ENCODE assay signal across 8 cellular contexts in the genomic region with DNA sequence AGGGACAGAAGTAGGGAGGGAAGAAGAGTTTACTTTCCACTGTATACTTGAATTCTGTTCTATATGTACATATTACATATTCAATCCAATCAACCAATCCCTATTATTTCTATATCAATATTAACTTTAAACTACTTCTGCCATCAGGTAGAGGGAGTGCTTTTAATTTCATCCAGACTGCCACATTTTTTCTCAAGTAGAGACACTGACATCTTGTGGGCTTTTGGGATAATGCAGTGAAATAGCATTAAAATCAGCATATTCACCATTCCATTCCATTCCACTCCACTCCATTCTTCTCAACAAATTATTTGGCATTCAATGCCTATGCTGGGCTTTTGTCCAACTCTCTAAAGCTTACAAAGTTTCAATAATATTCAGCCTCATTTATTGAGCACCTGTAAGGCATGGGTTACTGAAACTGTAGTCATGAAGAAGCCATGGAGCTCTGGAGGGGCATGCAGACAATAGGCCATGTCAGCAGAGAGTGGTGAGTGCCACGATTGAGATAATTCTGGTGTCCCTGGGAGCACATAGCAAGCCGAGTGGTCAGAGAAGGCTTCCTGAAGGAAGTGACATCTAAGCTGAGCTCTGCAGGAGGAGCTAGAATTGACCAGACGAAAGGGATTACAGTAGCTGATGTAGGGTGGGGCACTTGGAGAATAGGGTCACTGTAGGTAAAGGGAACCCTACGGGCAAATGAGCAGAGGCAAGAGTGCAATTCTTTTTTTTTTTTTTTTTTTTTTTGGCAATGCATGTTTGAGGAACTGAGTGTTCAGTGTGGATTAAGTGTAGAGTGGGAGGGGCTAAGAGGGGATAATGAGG. TPM values are rescaled to one million over a fixed set of nuclear protein-coding genes. Genes with fewer than 3 reads are reported as not detected.
A peak's percentile ranks its signal among the peaks of the same experiment; 100 is the strongest.
DNase-seq lines count a peak whose midpoint lies in the region; ATAC-seq, FAIRE-seq and TF ChIP-seq lines count a peak whose summit lies in the region.

No MANE protein-coding gene starts in this region.

- peak; percentile 63 for TF ChIP-seq RAD21 in GM12878 (IDR thresholded peaks at IDR 0.05; ENCODE audit: insufficient read depth, low read depth, low read length)

- no peak overlapping the region for H3K4me3 ChIP-seq in CD8-positive, alpha-beta T cell (ENCODE audit: low read depth, low read length)
- H3K4me3 ChIP-seq in GM12878 (no peak overlapping the region), tibial artery (no peak overlapping the region)

- H3K27ac ChIP-seq in CD8-positive, alpha-beta T cell (ENCODE audit: low read depth, low read length): no peak overlapping the region
- H3K27ac ChIP-seq in GM12878 (ENCODE audit: control insufficient read depth, insufficient read depth) (no peak overlapping the region), tibial artery (no peak overlapping the region)

- BruUV-seq in GM12878 (replicated peaks; lab: Mats Ljungman, UMichigan): no TSS peak

- no peaks in the 10 kb centered on the region for H3K9me3 ChIP-seq in CD8-positive, alpha-beta T cell (ENCODE audit: low read length)
- H3K9me3 ChIP-seq in GM12878 (replicated peaks; ENCODE audit: control insufficient read depth, insufficient read depth, low read length) (no peaks in the 10 kb centered on the region), tibial artery (no peaks in the 10 kb centered on the region)

- no peaks in the 10 kb centered on the region; the same call in 1 of the 2 replicates for H4K20me1 ChIP-seq in GM12878 (ENCODE audit: control insufficient read depth, insufficient read depth)

- in situ Hi-C loops in GM12878 (cut with MboI): no loop called here

- H3K9me3 Mint-ChIP-seq in CD8-positive, alpha-beta T cell: no peaks in the 10 kb centered on the region

- no peak for TF ChIP-seq POLR2A in GM12878 (IDR thresholded peaks at IDR 0.05; ENCODE audit: low read depth, low read length)

- no peaks in the 10 kb centered on the region for H3K36me3 Mint-ChIP-seq in CD8-positive, alpha-beta T cell

- no peaks in the 10 kb centered on the region for H3K4me1 ChIP-seq in CD8-positive, alpha-beta T cell (ENCODE audit: insufficient read depth, low read length)
- H3K4me1 ChIP-seq in GM12878 (ENCODE audit: control insufficient read depth, insufficient read depth, low read length) (no peaks in the 10 kb centered on the region), tibial artery (no peaks in the 10 kb centered on the region)

- CTCF ChIA-PET in CD8-positive, alpha-beta T cell (lab: Charles Lee): interaction anchor here (0.7 to 1.9 kb wide), 9 partner anchors 9 to 122 kb away, joined by 3 to 12 read pairs (median 4); no protein-coding TSS in a partner anchor
- CTCF ChIA-PET in GM12878 (lab: Yijun Ruan, JAX): interaction anchor here (0.7 to 9.0 kb wide), 20 partner anchors 9 to 468 kb away, joined by 3 to 119 read pairs (median 4); partner anchors contain the start of gene CLPB

- WGBS in GM12878 (ENCODE audit: insufficient coverage, insufficient replicate concordance, low lambda C conversion rate, missing lambda C conversion rate): 16% methylated on average over 4 of the region's 4 CpGs

- no peaks in the 10 kb centered on the region for H3K27me3 ChIP-seq in CD8-positive, alpha-beta T cell (ENCODE audit: insufficient read depth, low read length)
- H3K27me3 ChIP-seq in GM12878 (replicated peaks in 1 of 2; ENCODE audit: control insufficient read depth in 2 of 2, insufficient read depth in 2 of 2, low read length in 1 of 2): no peaks in the 10 kb centered on the region; a peak in 1 of 4 replicates
- H3K27me3 ChIP-seq in tibial artery: peaks cover 0 to 2% of the 10 kb centered on the region in 2 donors

- POLR2A ChIA-PET in CD8-positive, alpha-beta T cell (lab: Charles Lee): no interaction called here
- POLR2A ChIA-PET in GM12878 (lab: Charles Lee): no interaction called here

- no peaks in the 10 kb centered on the region for H3K36me3 ChIP-seq in CD8-positive, alpha-beta T cell (ENCODE audit: insufficient read depth, low read length)
- H3K36me3 ChIP-seq in GM12878 (ENCODE audit: control insufficient read depth in 2 of 2, insufficient read depth in 2 of 2, low read length in 1 of 2) (no peaks in the 10 kb centered on the region), tibial artery (no peaks in the 10 kb centered on the region)

- H3K4me3 Mint-ChIP-seq in CD8-positive, alpha-beta T cell: no peak overlapping the region

- peak; percentile 88 for ATAC-seq in CD8-positive, alpha-beta T cell
- peak; percentile 77 for ATAC-seq in GM12878

- no peak overlapping the region for H3K4me2 ChIP-seq in GM12878 (ENCODE audit: control insufficient read depth, insufficient read depth)

- peaks cover 13% of the 10 kb centered on the region for H3K27me3 Mint-ChIP-seq in CD8-positive, alpha-beta T cell (ENCODE audit: low read depth)

- H3K4me1 Mint-ChIP-seq in CD8-positive, alpha-beta T cell (ENCODE audit: low read depth): no peaks in the 10 kb centered on the region

- H2AFZ ChIP-seq in GM12878 (ENCODE audit: control insufficient read depth, low read depth, low read length): no peak overlapping the region

- H3K79me2 ChIP-seq in GM12878 (ENCODE audit: control insufficient read depth, insufficient read depth, low read length): no peaks in the 10 kb centered on the region

- no peak for TF ChIP-seq EP300 in GM12878 (IDR thresholded peaks at IDR 0.05; ENCODE audit: borderline replicate concordance in 1 of 2, control insufficient read depth in 1 of 2, low read depth in 2 of 2, low read length in 2 of 2)

- RAD21 ChIA-PET in GM12878 (lab: Charles Lee; ENCODE audit: unreplicated experiment): interaction anchor here (0.7 to 2.6 kb wide), 5 partner anchors 16 to 1688 kb away, joined by 3 to 12 read pairs (median 3); no protein-coding TSS in a partner anchor

- TF ChIP-seq CTCF in CD8-positive, alpha-beta T cell (IDR thresholded peaks at IDR 0.05): peak; percentile 68
- peak; percentile 61 to 84 (median 75) for TF ChIP-seq CTCF in GM12878 (IDR thresholded peaks at IDR 0.05 in 2 of 3, conservative IDR thresholded peaks at IDR 0.05 in 1 of 3; ENCODE audit: control insufficient read depth in 2 of 3, extremely low read depth in 1 of 3, insufficient read depth in 1 of 3, low read depth in 3 of 3, low read length in 3 of 3)
- TF ChIP-seq CTCF in tibial artery (IDR thresholded peaks at IDR 0.05): peak; percentile 73 to 76

- no peak overlapping the region for H3K9ac ChIP-seq in GM12878 (ENCODE audit: control insufficient read depth, insufficient read depth, low read length)

- no peak for DNase-seq in CD8-positive, alpha-beta T cell
- DNase-seq in HCEC 1CT (peak; percentile 69), NCI-H526 treated with DMSO at 0.1 percent for 48 hours (lab: John Stamatoyannopoulos, UW) (peak; percentile 61), GM12878 (ENCODE audit: low read depth, low spot score) (no peak), tibial artery (no peak), cortex of kidney (lab: John Stamatoyannopoulos, UW) (no peak)
- no peak for DNase-seq in activated CD8-positive, alpha-beta memory T cell treated with anti-CD3 and anti-CD28 coated beads, Interleukin-2, amount 50 U/mL, for 48 hours

- SMC1A ChIA-PET in GM12878 (lab: Charles Lee; ENCODE audit: uncharacterized antibody, unreplicated experiment): interaction anchor here (0.6 to 2.1 kb wide), 5 partner anchors 8 to 470 kb away, joined by 3 to 13 read pairs (median 3); partner anchors contain the start of gene CLPB

- intact Hi-C loops in CD8-positive, alpha-beta T cell (cut with DNase I, micrococcal nuclease): loop anchor here in 1 of 2 experiments (5.0 kb wide), 1 partner anchor 470 kb away; no protein-coding TSS in a partner anchor
- intact Hi-C loops in GM12878 (cut with micrococcal nuclease; ENCODE audit: unreplicated experiment) (no loop called here), tibial artery (cut with DNase I; ENCODE audit: low total_unique reads) (no loop called here)

- peak; percentile 18 for FAIRE-seq in GM12878 (lab: Jason Lieb, UNC)
- FAIRE-seq in islet of Langerhans (lab: Jason Lieb, UNC): peak; percentile 84

- H3K27ac Mint-ChIP-seq in CD8-positive, alpha-beta T cell: no peak overlapping the region

TF ChIP-seq in GM12878, 131 proteins besides CTCF, POLR2A, EP300 and RAD21 (continues in another document):
- TF ChIP-seq EGR1 (IDR thresholded peaks at IDR 0.05; ENCODE audit: borderline replicate concordance in 1 of 2, low read depth in 2 of 2, low read length in 2 of 2) (no peak), PKNOX1 (IDR thresholded peaks at IDR 0.05) (no peak), SMC3 (IDR thresholded peaks at IDR 0.05; ENCODE audit: borderline replicate concordance, low read length) (peak; percentile 41; the same call in 1 of the 2 replicates)

RNA-seq across cellular contexts. Expression of gene CLPB, which starts 12.8 kb away (rescaled TPM):
- total RNA-seq in CD8-positive, alpha-beta T cell: 1 to 10 TPM; 7.4 to 9.6 TPM
- total RNA-seq in GM12878 (2013; cell fraction: nucleolus; rRNA removed): 37.7 and 41.8 TPM in 2 replicates
- total RNA-seq in GM12878 (2014; rRNA removed) (34.0 and 35.8 TPM in 2 replicates), GM12878 (2014; rRNA removed; fragmentation: Illumina TruSeq; extraction: Trizol) (22.2 and 23.2 TPM in 2 replicates), GM12878 (2021) (38.4 and 39.3 TPM in 2 replicates)
- polyA plus RNA-seq in GM12878 (2011; ENCODE audit: low read depth): 10.4 TPM
- polyA plus RNA-seq in GM12878 (2011; rRNA removed) (29.7 and 45.5 TPM in 2 replicates), GM12878 (2014; fragmentation: Illumina TruSeq; extraction: Trizol) (20.2 and 23.6 TPM in 2 replicates), GM12878 (2014; fragmentation: Nextera tagmentation; extraction: Ambion mirVana) (10 to 100 TPM in 1 of 2 experiments, 1 to 10 TPM in 1; 8.0 to 12.4 TPM), GM12878 (2014; rRNA removed) (21.7 and 24.4 TPM in 2 replicates), GM12878 (2016; fragmentation: Nextera tagmentation; extraction: Ambion mirVana) (10 to 100 TPM; 25.4 to 31.3 TPM)
- 35.7 and 38.5 TPM in 2 replicates for polyA plus RNA-seq in GM12878 (2011; cell fraction: cytosol; rRNA removed)
- polyA plus RNA-seq in GM12878 (2011; cell fraction: nucleus; rRNA removed): 91.3 and 99.7 TPM in 2 replicates
- polyA plus RNA-seq in GM12878 (2012): 16.7 and 18.1 TPM in 2 replicates
- polyA minus RNA-seq in GM12878 (2011; rRNA and poly(A)+ RNA removed): 61.4 and 89.8 TPM in 2 replicates
- polyA minus RNA-seq in GM12878 (2011; cell fraction: cytosol; rRNA and poly(A)+ RNA removed): 19.3 and 19.4 TPM in 2 replicates
- polyA minus RNA-seq in GM12878 (2011; cell fraction: nucleus; rRNA and poly(A)+ RNA removed): 25.8 and 33.1 TPM in 2 replicates

Comparison
In these comparisons a context has a peak if more than half of its experiments do, and no peak if none do; other contexts are left out.
1. DNase-seq: peak in HCEC 1CT (single experiment) and NCI-H526 treated with DMSO at 0.1 percent for 48 hours (single experiment); none in CD8-positive, alpha-beta T cell (0 of 7), GM12878 (single experiment), tibial artery (0 of 2), cortex of kidney (single experiment) and activated CD8-positive, alpha-beta memory T cell treated with anti-CD3 and anti-CD28 coated beads, Interleukin-2, amount 50 U/mL, for 48 hours (single experiment).
2. Peak in every context shown above with its lines, with median percentiles within 50 percentile points of each other: CTCF ChIP-seq.